1 cellular context compared by ENCODE assay signal in genomic region chr9:129884220-129885017, GRCh38.
TF ChIP-seq lines count a peak whose summit lies in the region.

No MANE protein-coding gene starts in this region.

TF ChIP-seq in HEK293, 187 proteins besides CTCF, POLR2A, EP300 and RAD21 (continued from another document and continues in another):
- TF ChIP-seq TSHZ1 (tag by site-specific recombination; IDR thresholded peaks at IDR 0.05; ENCODE audit: borderline replicate concordance) (0 out of 2 replicates have a peak, but pooled peaks have one; percentile 23), ZNF518A (tag by site-specific recombination; conservative IDR thresholded peaks at IDR 0.05; ENCODE audit: low read depth) (peak; percentile 50; the same call in 1 of the 2 replicates), BCL6B (tag by site-specific recombination; IDR thresholded peaks at IDR 0.05) (no peak), ZSCAN18 (tag by site-specific recombination; IDR thresholded peaks at IDR 0.05) (no peak), ZBTB10 (tag by site-specific recombination; IDR thresholded peaks at IDR 0.05) (no peak), ZNF26 (tag by site-specific recombination; IDR thresholded peaks at IDR 0.05) (no peak), ZBTB44 (tag by site-specific recombination; IDR thresholded peaks at IDR 0.05) (peak; percentile 56), ZNF530 (tag by site-specific recombination; IDR thresholded peaks at IDR 0.05; ENCODE audit: low read depth) (no peak), ZNF677 (tag by site-specific recombination; IDR thresholded peaks at IDR 0.05) (no peak), KLF17 (tag by site-specific recombination; IDR thresholded peaks at IDR 0.05) (no peak), KLF1 (tag by site-specific recombination; IDR thresholded peaks at IDR 0.05) (peak; percentile 33; the same call in 1 of the 2 replicates), ZNF10 (tag by site-specific recombination; IDR thresholded peaks at IDR 0.05) (peak; percentile 64; the same call in 1 of the 2 replicates), ZNF335 (tag by site-specific recombination; conservative IDR thresholded peaks at IDR 0.05) (peak; percentile 69), ZBTB11 (tag by site-specific recombination; conservative IDR thresholded peaks at IDR 0.05; ENCODE audit: low read depth) (no peak; the same call in 1 of the 2 replicates), REST (tag by site-specific recombination; IDR thresholded peaks at IDR 0.05) (no peak), ZNF701 (tag by site-specific recombination; IDR thresholded peaks at IDR 0.05) (no peak), ZNF548 (tag by site-specific recombination; IDR thresholded peaks at IDR 0.05) (no peak), ZNF121 (tag by site-specific recombination; IDR thresholded peaks at IDR 0.05) (no peak)
